In genomic region chr21:10325546-10325945, GRCh38 we compare ENCODE assay signal across 8 cellular contexts.
DNase-seq lines count a peak whose midpoint lies in the region; ATAC-seq and TF ChIP-seq lines count a peak whose summit lies in the region.
"Not testable (repeated sequence)": the region's sequence is repeated elsewhere in the genome, so short reads cannot be mapped to it uniquely, and the experiment has no call there.

No MANE protein-coding gene starts in this region.

- H3K79me2 ChIP-seq in neural cell (replicated peaks; ENCODE audit: insufficient read depth, low read length), result not testable (repeated sequence)

- TF ChIP-seq CTCF in neural cell (IDR thresholded peaks at IDR 0.05; ENCODE audit: poor library complexity, severe bottlenecking); thoracic aorta (IDR thresholded peaks at IDR 0.05): not testable (repeated sequence)

- H3K4me2 ChIP-seq in neural cell (ENCODE audit: low read length), result not testable (repeated sequence)

- H3K36me3 ChIP-seq in neural cell (ENCODE audit: insufficient read depth, low read length); thoracic aorta: not testable (repeated sequence)

- ATAC-seq in HG03442 (IDR thresholded peaks at IDR 0.05; ENCODE audit: unreplicated experiment), result peak; percentile 89
- peak; percentile 100 for ATAC-seq in thoracic aorta (ENCODE audit: insufficient number of reproducible peaks, low FRiP score, low read depth)

- H3K9me3 ChIP-seq in neural cell (ENCODE audit: low read length) (peaks cover 20% of the 10 kb centered on the region), thoracic aorta (peaks cover 16% of the 10 kb centered on the region)

- peak; percentile 76 for DNase-seq in EL
- peak; percentile 95 for DNase-seq in H4 (ENCODE audit: low spot score)
- DNase-seq in T-helper 1 cell, result peak in 3 of 5 donors; percentile 36 to 62 (median 47)
- peak; percentile 89 for DNase-seq in amniotic epithelial cell (ENCODE audit: low read depth)
- peak; percentile 96 for DNase-seq in globus pallidus (ENCODE audit: low spot score)
- peak; percentile 57 for DNase-seq in thoracic aorta (ENCODE audit: low spot score)

- not testable (repeated sequence) for H3K4me3 ChIP-seq in neural cell (ENCODE audit: low read length); thoracic aorta

- not testable (repeated sequence) for H3K27ac ChIP-seq in neural cell (ENCODE audit: low read length); thoracic aorta

- H3K9me2 ChIP-seq in neural cell (ENCODE audit: insufficient read depth, low read length), result not testable (repeated sequence)

- H3K4me1 ChIP-seq in thoracic aorta (ENCODE audit: control insufficient read depth in 1 of 2, low read depth in 2 of 2), result not testable (repeated sequence)

- TF ChIP-seq RAD21 in neural cell (conservative IDR thresholded peaks at IDR 0.05), result not testable (repeated sequence)

- H3F3A ChIP-seq in neural cell (ENCODE audit: insufficient read depth, low read length, poor library complexity, severe bottlenecking), result not testable (repeated sequence)

- not testable (repeated sequence) for H3K9ac ChIP-seq in neural cell (ENCODE audit: low read length)

- H4K20me1 ChIP-seq in neural cell (ENCODE audit: insufficient read depth), result not testable (repeated sequence)

- TF ChIP-seq EP300 in neural cell (conservative IDR thresholded peaks at IDR 0.05; ENCODE audit: poor library complexity, severe bottlenecking), result not testable (repeated sequence)

- H3K27me3 ChIP-seq in neural cell (ENCODE audit: insufficient read depth, low read depth, low read length); thoracic aorta (replicated peaks; ENCODE audit: insufficient read depth): not testable (repeated sequence)

- H2AFZ ChIP-seq in neural cell (ENCODE audit: low read depth, low read length), result peak overlapping the region; percentile 9

TF ChIP-seq in neural cell, 6 proteins besides CTCF, POLR2A, EP300 and RAD21:
- TF ChIP-seq EZH2 (IDR thresholded peaks at IDR 0.05; ENCODE audit: borderline replicate concordance, insufficient read depth, low read length, poor library complexity, severe bottlenecking), result peak; percentile 94
